17 cellular contexts compared by ENCODE assay signal in the genomic region with DNA sequence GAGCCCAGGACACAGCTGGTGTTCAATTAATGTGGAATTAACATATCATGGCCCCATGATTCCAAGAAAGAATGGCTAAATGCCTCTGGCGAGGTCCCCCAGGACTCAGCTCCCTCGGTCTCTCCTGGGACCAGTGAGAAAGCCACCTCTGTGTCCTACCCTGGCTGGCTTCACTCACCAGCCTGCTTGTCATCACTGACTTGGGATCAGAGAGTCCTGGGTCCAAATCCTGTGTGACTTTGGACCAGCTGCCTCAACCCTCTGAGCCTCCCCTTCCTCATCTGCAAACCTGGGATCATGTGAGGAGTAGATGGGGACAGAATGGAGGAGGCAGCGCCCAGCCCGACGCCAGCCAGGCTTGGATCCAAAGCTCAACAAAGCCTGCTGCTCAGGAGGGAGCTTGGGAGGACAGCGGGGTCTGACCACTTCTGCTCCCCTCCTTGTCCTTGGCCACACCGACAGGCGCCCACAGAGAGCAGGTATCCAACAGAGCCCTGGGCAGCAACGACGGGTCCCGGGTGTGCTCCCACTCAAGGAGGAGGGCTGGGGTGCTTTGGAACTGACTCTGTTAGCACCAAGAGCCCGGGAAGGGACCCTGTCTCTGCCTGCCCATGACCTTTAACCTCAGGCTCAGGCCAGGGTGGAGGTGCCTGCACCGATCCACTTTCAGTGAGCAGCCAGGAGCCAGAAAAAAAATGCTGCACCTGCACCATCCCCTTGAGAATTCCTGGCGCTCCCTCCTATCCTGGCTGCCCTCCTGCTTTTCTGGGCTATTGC. TPM values are rescaled to one million over a fixed set of nuclear protein-coding genes. Genes with fewer than 3 reads are reported as not detected.
DNase-seq lines count a peak whose midpoint lies in the region; ATAC-seq, FAIRE-seq and TF ChIP-seq lines count a peak whose summit lies in the region.
"Had no signal": no experiment of that assay in that cellular context is flagged by ENCODE, and none has a peak within 500 bp of the region (broad histone marks: within the 10 kb centered on the region; RNA-seq: fewer than 3 reads in every experiment).

No MANE protein-coding gene starts in this region.

- DNase-seq in left ventricle myocardium superior (peak; percentile 13), Right ventricle myocardium superior (no peak), keratinocyte (ENCODE audit: low read depth, low spot score) (no peak), SIG-M5 (lab: John Stamatoyannopoulos, UW) (no peak), cerebellar nuclear complex (lab: John Stamatoyannopoulos, UW) (no peak)
- DNase-seq in activated T-helper 1 cell treated with anti-CD3 and anti-CD28 coated beads, Interleukin-12 subunit alpha, Interleukin-12 subunit beta, Interleukin-2, Interleukin-4 antibody, amounts not matched to agents 30 ng/mL and 10 ng/mL and 1 ng/mL, durations not matched to agents 14 hours and 24 hours and 36 hours (ENCODE audit: low spot score), result no peak
- DNase-seq: activated CD4-positive, alpha-beta T cell treated with anti-CD3 and anti-CD28 coated beads for 48 hours; activated gamma-delta T cell; BE2C; NCI-H1417; NCI-H524 treated with DMSO at 0.1 percent for 48 hours had no signal

- no peaks in the 10 kb centered on the region for H3K9me3 Mint-ChIP-seq in activated T-helper 1 cell treated with anti-CD3 and anti-CD28 coated beads, Interleukin-12 subunit alpha, Interleukin-12 subunit beta, Interleukin-2, Interleukin-4 antibody, amounts not matched to agents 30 ng/mL and 10 ng/mL and 1 ng/mL, durations not matched to agents 14 hours and 24 hours and 36 hours
- H3K9me3 Mint-ChIP-seq: T-cell had no signal

- peak overlapping the region; percentile 17 for H3K4me3 Mint-ChIP-seq in activated T-helper 1 cell treated with anti-CD3 and anti-CD28 coated beads, Interleukin-12 subunit alpha, Interleukin-12 subunit beta, Interleukin-2, Interleukin-4 antibody, amounts not matched to agents 30 ng/mL and 10 ng/mL and 1 ng/mL, durations not matched to agents 14 hours and 24 hours and 36 hours

- no peak overlapping the region for H2AFZ ChIP-seq in keratinocyte (ENCODE audit: control insufficient read depth, low read length)

- peaks cover 68% of the 10 kb centered on the region for H3K4me1 ChIP-seq in keratinocyte (ENCODE audit: control insufficient read depth, extremely low read depth, insufficient read depth, low read length)
- H3K4me1 ChIP-seq: BE2C had no signal

- peaks cover 67% of the 10 kb centered on the region for H3K79me2 ChIP-seq in keratinocyte (ENCODE audit: control insufficient read depth, insufficient read depth, low read length)

- FAIRE-seq in keratinocyte (lab: Jason Lieb, UNC), result no peak
- FAIRE-seq: endometrium, HTR-8/SVneo had no signal

- peak overlapping the region; percentile 70 for H3K4me2 ChIP-seq in keratinocyte (ENCODE audit: control insufficient read depth, extremely low read depth, insufficient read depth, low read depth, low read length)

- peak overlapping the region; percentile 69 to 89 (median 75) for H3K4me3 ChIP-seq in keratinocyte (ENCODE audit: control insufficient read depth in 2 of 3, extremely low read depth in 1 of 3, insufficient read depth in 2 of 3, low read depth in 1 of 3, low read length in 3 of 3)
- H3K4me3 ChIP-seq: tibial nerve had no signal

- H3K27me3 ChIP-seq in keratinocyte (ENCODE audit: control insufficient read depth, extremely low read depth, insufficient read depth, low read length), result no peaks in the 10 kb centered on the region
- H3K27me3 ChIP-seq: BE2C had no signal

- H3K27me3 Mint-ChIP-seq in activated T-helper 1 cell treated with anti-CD3 and anti-CD28 coated beads, Interleukin-12 subunit alpha, Interleukin-12 subunit beta, Interleukin-2, Interleukin-4 antibody, amounts not matched to agents 30 ng/mL and 10 ng/mL and 1 ng/mL, durations not matched to agents 14 hours and 24 hours and 36 hours (ENCODE audit: insufficient read depth), result peaks cover 29% of the 10 kb centered on the region

- intact Hi-C loops in left ventricle myocardium superior (cut with micrococcal nuclease) (no loop called here), Right ventricle myocardium superior (cut with DNase I) (no loop called here)
- intact Hi-C loops in activated T-helper 1 cell treated with anti-CD3 and anti-CD28 coated beads, Interleukin-12 subunit alpha, Interleukin-12 subunit beta, Interleukin-2, Interleukin-4 antibody, amounts not matched to agents 30 ng/mL and 10 ng/mL and 1 ng/mL, durations not matched to agents 14 hours and 24 hours and 36 hours (cut with micrococcal nuclease), result no loop called here

- H3K9ac ChIP-seq in keratinocyte (ENCODE audit: control insufficient read depth, extremely low read depth, insufficient read depth, low read length), result peak overlapping the region; percentile 88

- H4K20me1 ChIP-seq in keratinocyte (ENCODE audit: control insufficient read depth, extremely low read depth, insufficient read depth, low read length), result peaks cover 5% of the 10 kb centered on the region

- dilution Hi-C loops in keratinocyte (cut with MboI; ENCODE audit: extremely low pct_ligation_motif_present, low sequenced_read_pairs), result no loop called here

- peaks cover 6% of the 10 kb centered on the region for H3K9me1 ChIP-seq in keratinocyte (ENCODE audit: control insufficient read depth, extremely low read depth, insufficient read depth, low read length)

- no peak for ATAC-seq in left ventricle myocardium superior
- no peak for ATAC-seq in Right ventricle myocardium superior (ENCODE audit: poor library complexity)
- no peak for ATAC-seq in GM18520 (IDR thresholded peaks at IDR 0.05; ENCODE audit: unreplicated experiment)
- ATAC-seq in esophagus mucosa, result no peak
- ATAC-seq: T-cell had no signal

- no peak for TF ChIP-seq CTCF in keratinocyte (optimal IDR thresholded peaks at IDR 0.05 in 1 of 3, IDR thresholded peaks at IDR 0.05 in 1 of 3, conservative IDR thresholded peaks at IDR 0.05 in 1 of 3; ENCODE audit: extremely low read depth in 1 of 3, insufficient read depth in 2 of 3, low read length in 3 of 3)

- no peak overlapping the region for H3K27ac Mint-ChIP-seq in activated T-helper 1 cell treated with anti-CD3 and anti-CD28 coated beads, Interleukin-12 subunit alpha, Interleukin-12 subunit beta, Interleukin-2, Interleukin-4 antibody, amounts not matched to agents 30 ng/mL and 10 ng/mL and 1 ng/mL, durations not matched to agents 14 hours and 24 hours and 36 hours

- H3K4me1 Mint-ChIP-seq in activated T-helper 1 cell treated with anti-CD3 and anti-CD28 coated beads, Interleukin-12 subunit alpha, Interleukin-12 subunit beta, Interleukin-2, Interleukin-4 antibody, amounts not matched to agents 30 ng/mL and 10 ng/mL and 1 ng/mL, durations not matched to agents 14 hours and 24 hours and 36 hours (ENCODE audit: low read depth), result peaks cover 17% of the 10 kb centered on the region

- peaks cover 2% of the 10 kb centered on the region for H3K9me3 ChIP-seq in keratinocyte (ENCODE audit: control insufficient read depth, low read depth, low read length)
- H3K9me3 ChIP-seq: BE2C, tibial nerve had no signal

- no peaks in the 10 kb centered on the region for H3K36me3 Mint-ChIP-seq in activated T-helper 1 cell treated with anti-CD3 and anti-CD28 coated beads, Interleukin-12 subunit alpha, Interleukin-12 subunit beta, Interleukin-2, Interleukin-4 antibody, amounts not matched to agents 30 ng/mL and 10 ng/mL and 1 ng/mL, durations not matched to agents 14 hours and 24 hours and 36 hours (ENCODE audit: low read depth)
- H3K36me3 Mint-ChIP-seq: T-cell had no signal

- no peak overlapping the region for H3K27ac ChIP-seq in keratinocyte (ENCODE audit: control insufficient read depth, insufficient read depth, low read length)
- H3K27ac ChIP-seq: tibial nerve had no signal

- peaks cover 19 to 47% of the 10 kb centered on the region in 2 experiments for H3K36me3 ChIP-seq in keratinocyte (ENCODE audit: control insufficient read depth in 2 of 2, extremely low read depth in 1 of 2, insufficient read depth in 2 of 2, low read length in 2 of 2)
- H3K36me3 ChIP-seq: BE2C, tibial nerve had no signal

RNA-seq across cellular contexts. Expression of gene SH2D5, which starts 3.2 kb away (rescaled TPM):
- total RNA-seq in left ventricle myocardium superior (not detected), Right ventricle myocardium superior (not detected), esophagus mucosa (0.64 TPM)
- total RNA-seq in activated T-helper 1 cell treated with anti-CD3 and anti-CD28 coated beads, Interleukin-12 subunit alpha, Interleukin-12 subunit beta, Interleukin-2, Interleukin-4 antibody, amounts not matched to agents 30 ng/mL and 10 ng/mL and 1 ng/mL, durations not matched to agents 14 hours and 24 hours and 36 hours, result 0.08 and 0.15 TPM in 2 replicates
- 60.8 to 83.8 TPM (median 69.0 TPM) in 3 replicates for polyA plus RNA-seq in keratinocyte
- 25.6 TPM for polyA plus RNA-seq in keratinocyte (2011; ENCODE audit: low read depth)
- 47.6 and 72.0 TPM in 2 replicates for polyA plus RNA-seq in keratinocyte (2011; cell fraction: cytosol; rRNA removed)
- 163 and 199 TPM in 2 replicates for polyA plus RNA-seq in keratinocyte (2011; cell fraction: nucleus; rRNA removed)
- 39.9 and 102 TPM in 2 replicates for polyA plus RNA-seq in keratinocyte (2012; ENCODE audit: low replicate concordance)
- polyA minus RNA-seq in keratinocyte, result 41.1 to 72.9 TPM (median 42.6 TPM) in 3 replicates
- 92.5 TPM for polyA minus RNA-seq in keratinocyte (2011; cell fraction: cytosol; rRNA and poly(A)+ RNA removed)
- 59.7 and 71.6 TPM in 2 replicates for polyA minus RNA-seq in keratinocyte (2011; cell fraction: nucleus; rRNA and poly(A)+ RNA removed)
- total RNA-seq: tibial nerve had no signal

RNA-seq across cellular contexts. Expression of gene KIF17, which starts 11.5 kb away (rescaled TPM):
- 3.5 TPM for total RNA-seq in left ventricle myocardium superior
- total RNA-seq in Right ventricle myocardium superior, result 5.2 TPM
- total RNA-seq in activated T-helper 1 cell treated with anti-CD3 and anti-CD28 coated beads, Interleukin-12 subunit alpha, Interleukin-12 subunit beta, Interleukin-2, Interleukin-4 antibody, amounts not matched to agents 30 ng/mL and 10 ng/mL and 1 ng/mL, durations not matched to agents 14 hours and 24 hours and 36 hours, result not detected in 2 replicates
- polyA plus RNA-seq in keratinocyte, result 0.90 to 1.2 TPM (median 1.1 TPM) in 3 replicates
- polyA plus RNA-seq in keratinocyte (2011; ENCODE audit: low read depth), result 5.8 TPM
- 0.40 and 0.81 TPM in 2 replicates for polyA plus RNA-seq in keratinocyte (2011; cell fraction: cytosol; rRNA removed)
- polyA plus RNA-seq in keratinocyte (2011; cell fraction: nucleus; rRNA removed), result 3.9 and 4.5 TPM in 2 replicates
- polyA plus RNA-seq in keratinocyte (2012; ENCODE audit: low replicate concordance), result 1.1 and 2.6 TPM in 2 replicates
- polyA minus RNA-seq in keratinocyte, result 0.59 to 1.5 TPM (median 1.2 TPM) in 3 replicates
- 1.7 TPM for polyA minus RNA-seq in keratinocyte (2011; cell fraction: cytosol; rRNA and poly(A)+ RNA removed)
- 2.2 and 2.6 TPM in 2 replicates for polyA minus RNA-seq in keratinocyte (2011; cell fraction: nucleus; rRNA and poly(A)+ RNA removed)
- 0.60 TPM for total RNA-seq in esophagus mucosa
- total RNA-seq: T-cell had no signal

RNA-seq across cellular contexts. Expression of gene HP1BP3, which starts 57.8 kb away (rescaled TPM):
- total RNA-seq in left ventricle myocardium superior (121 TPM), Right ventricle myocardium superior (118 TPM), esophagus mucosa (147 TPM)
- 212 and 220 TPM in 2 replicates for total RNA-seq in activated T-helper 1 cell treated with anti-CD3 and anti-CD28 coated beads, Interleukin-12 subunit alpha, Interleukin-12 subunit beta, Interleukin-2, Interleukin-4 antibody, amounts not matched to agents 30 ng/mL and 10 ng/mL and 1 ng/mL, durations not matched to agents 14 hours and 24 hours and 36 hours
- polyA plus RNA-seq in keratinocyte, result 92.8 to 156 TPM (median 148 TPM) in 3 replicates
- polyA plus RNA-seq in keratinocyte (2011; ENCODE audit: low read depth), result 100 TPM
- 74.7 and 79.8 TPM in 2 replicates for polyA plus RNA-seq in keratinocyte (2011; cell fraction: cytosol; rRNA removed)
- polyA plus RNA-seq in keratinocyte (2011; cell fraction: nucleus; rRNA removed), result 271 and 303 TPM in 2 replicates
- polyA plus RNA-seq in keratinocyte (2012; ENCODE audit: low replicate concordance), result 69.7 and 97.5 TPM in 2 replicates
- 19.4 to 82.1 TPM (median 25.5 TPM) in 3 replicates for polyA minus RNA-seq in keratinocyte
- polyA minus RNA-seq in keratinocyte (2011; cell fraction: cytosol; rRNA and poly(A)+ RNA removed), result 83.1 TPM
- polyA minus RNA-seq in keratinocyte (2011; cell fraction: nucleus; rRNA and poly(A)+ RNA removed), result 57.1 and 94.3 TPM in 2 replicates
